In the genomic region with DNA sequence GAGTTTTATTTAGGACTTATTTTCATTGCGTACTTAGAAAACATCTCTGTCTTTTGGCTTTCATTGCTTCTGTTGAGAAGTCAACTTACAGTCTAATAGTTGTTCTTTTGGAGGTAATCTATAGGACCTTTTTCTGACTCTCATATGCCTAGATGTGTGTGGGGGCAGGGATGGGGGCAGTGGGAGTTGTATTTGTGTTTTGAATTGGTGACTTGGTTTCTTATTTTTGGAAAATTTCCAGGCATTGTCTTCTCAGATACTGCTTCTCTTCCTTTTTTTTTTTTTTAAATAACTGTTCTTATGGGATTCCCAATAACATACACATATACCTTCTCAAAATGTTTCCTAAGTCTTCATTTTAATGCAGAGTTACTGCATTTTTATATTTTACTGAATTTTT, we compare ENCODE assay signal across 17 cellular contexts. TPM values are rescaled to one million over a fixed set of nuclear protein-coding genes. Genes with fewer than 3 reads are reported as not detected.
DNase-seq lines count a peak whose midpoint lies in the region; ATAC-seq and TF ChIP-seq lines count a peak whose summit lies in the region.
"Had no signal": no experiment of that assay in that cellular context is flagged by ENCODE, and none has a peak within 500 bp of the region (broad histone marks: within the 10 kb centered on the region; RNA-seq: fewer than 3 reads in every experiment).

No MANE protein-coding gene starts in this region.

- no peak for TF ChIP-seq CTCF in endothelial cell (IDR thresholded peaks at IDR 0.05; ENCODE audit: unreplicated experiment)

- H3K36me3 Mint-ChIP-seq in central memory CD8-positive, alpha-beta T cell (ENCODE audit: insufficient read depth) = peaks cover 48% of the 10 kb centered on the region
- peaks cover 21% of the 10 kb centered on the region for H3K36me3 Mint-ChIP-seq in endothelial cell (ENCODE audit: low read depth, unreplicated experiment)

- ATAC-seq in central memory CD8-positive, alpha-beta T cell (replicated peaks; ENCODE audit: extremely low read depth, poor library complexity, severe bottlenecking) = no peak
- ATAC-seq: CD8-positive, alpha-beta T cell had no signal

- no peaks in the 10 kb centered on the region for H3K27me3 Mint-ChIP-seq in central memory CD8-positive, alpha-beta T cell
- H3K27me3 Mint-ChIP-seq in endothelial cell (ENCODE audit: unreplicated experiment) = no peaks in the 10 kb centered on the region
- H3K27me3 Mint-ChIP-seq: CD4-positive, CD25-positive, alpha-beta regulatory T cell had no signal

- no peak overlapping the region for H3K4me3 Mint-ChIP-seq in central memory CD8-positive, alpha-beta T cell
- H3K4me3 Mint-ChIP-seq in endothelial cell (ENCODE audit: unreplicated experiment) = no peak overlapping the region
- H3K4me3 Mint-ChIP-seq: CD14-positive monocyte; CD4-positive, CD25-positive, alpha-beta regulatory T cell; CD8-positive, alpha-beta T cell had no signal

- peaks cover 5% of the 10 kb centered on the region for H3K4me1 Mint-ChIP-seq in central memory CD8-positive, alpha-beta T cell
- peaks cover 9% of the 10 kb centered on the region for H3K4me1 Mint-ChIP-seq in endothelial cell (ENCODE audit: unreplicated experiment)
- H3K4me1 Mint-ChIP-seq: CD14-positive monocyte; CD4-positive, CD25-positive, alpha-beta regulatory T cell had no signal

- DNase-seq in central memory CD8-positive, alpha-beta T cell (ENCODE audit: low spot score in 2 of 2) = no peak
- DNase-seq in endothelial cell (ENCODE audit: low spot score) = no peak
- peak; percentile 6 to 51 for DNase-seq in lung microvascular endothelial cell (ENCODE audit: low read depth in 2 of 2)
- DNase-seq in NCI-H1694 (lab: John Stamatoyannopoulos, UW) = no peak
- DNase-seq in activated gamma-delta T cell treated with Interleukin-2 at 50 U/mL for 16 hours = no peak
- DNase-seq in activated CD4-positive, CD25-positive, alpha-beta regulatory T cell (lab: John Stamatoyannopoulos, UW) = no peak
- DNase-seq: 8988T; ACHN; BE2C; C1 segment of cervical spinal cord; Caco-2; Calu3; CD4-positive, CD25-positive, alpha-beta regulatory T cell; CD8-positive, alpha-beta T cell; DMS79 treated with DMSO at 0.1 percent for 48 hours; GF-D8 had no signal

- H3K9me3 Mint-ChIP-seq in central memory CD8-positive, alpha-beta T cell = no peaks in the 10 kb centered on the region
- H3K9me3 Mint-ChIP-seq in endothelial cell (ENCODE audit: unreplicated experiment) = no peaks in the 10 kb centered on the region
- H3K9me3 Mint-ChIP-seq: CD14-positive monocyte; CD4-positive, CD25-positive, alpha-beta regulatory T cell; CD8-positive, alpha-beta T cell had no signal

- H3K27ac Mint-ChIP-seq in central memory CD8-positive, alpha-beta T cell (ENCODE audit: low read depth) = peak overlapping the region; percentile 42
- peak overlapping the region; percentile 31 for H3K27ac Mint-ChIP-seq in endothelial cell (ENCODE audit: unreplicated experiment)
- H3K27ac Mint-ChIP-seq: CD4-positive, CD25-positive, alpha-beta regulatory T cell; CD8-positive, alpha-beta T cell had no signal

RNA-seq across cellular contexts. Expression of gene FAR1, which starts 58.0 kb away (rescaled TPM):
- total RNA-seq in endothelial cell (ENCODE audit: unreplicated experiment) (77.8 TPM), lung microvascular endothelial cell (38.6 and 46.8 TPM in 2 replicates)

Comparison
In these comparisons a context has a peak if more than half of its experiments do, and no peak if none do; other contexts are left out.
1. DNase-seq: peak in lung microvascular endothelial cell (2 of 2); none in central memory CD8-positive, alpha-beta T cell (0 of 2), endothelial cell (single experiment), NCI-H1694 (single experiment), activated gamma-delta T cell treated with Interleukin-2 at 50 U/mL for 16 hours (single experiment) and activated CD4-positive, CD25-positive, alpha-beta regulatory T cell (0 of 4).